ENCODE assay signal across 10 cellular contexts in genomic region chr2:216474925-216475670, GRCh38. TPM values are rescaled to one million over a fixed set of nuclear protein-coding genes. Genes with fewer than 3 reads are reported as not detected.
DNase-seq lines count a peak whose midpoint lies in the region; ATAC-seq and TF ChIP-seq lines count a peak whose summit lies in the region.
"Had no signal": no experiment of that assay in that cellular context is flagged by ENCODE, and none has a peak within 500 bp of the region (broad histone marks: within the 10 kb centered on the region; RNA-seq: fewer than 3 reads in every experiment).

No MANE protein-coding gene starts in this region.

- H3K27ac Mint-ChIP-seq in endothelial cell (ENCODE audit: unreplicated experiment) = peak overlapping the region; percentile 32

- no peak for TF ChIP-seq POLR2A in testis (IDR thresholded peaks at IDR 0.05)

- H3K9me3 Mint-ChIP-seq in endothelial cell (ENCODE audit: unreplicated experiment) = no peaks in the 10 kb centered on the region

- H3K9me3 ChIP-seq in Loucy (ENCODE audit: insufficient read depth, low read depth, low read length) = no peaks in the 10 kb centered on the region
- H3K9me3 ChIP-seq in testis = no peaks in the 10 kb centered on the region
- H3K9me3 ChIP-seq: stomach had no signal

- H3K9ac ChIP-seq in Loucy (ENCODE audit: low read depth, low read length, poor library complexity, severe bottlenecking) = peak overlapping the region; percentile 59

- H3K27me3 ChIP-seq in Loucy (ENCODE audit: insufficient read depth, low read length, poor library complexity, severe bottlenecking) (no peaks in the 10 kb centered on the region), testis (no peaks in the 10 kb centered on the region)
- H3K27me3 ChIP-seq: stomach had no signal

- peaks cover 2% of the 10 kb centered on the region for H3K27me3 Mint-ChIP-seq in endothelial cell (ENCODE audit: unreplicated experiment)

- H3K36me3 ChIP-seq in Loucy (ENCODE audit: insufficient read depth, low read length) (peaks cover 15% of the 10 kb centered on the region), testis (ENCODE audit: low read depth, missing control alignments) (no peaks in the 10 kb centered on the region)

- intact Hi-C loops in testis (cut with DNase I; ENCODE audit: low total_unique reads) = no loop called here

- peak overlapping the region; percentile 76 for H3K4me2 ChIP-seq in Loucy (ENCODE audit: low read depth, low read length, poor library complexity, severe bottlenecking)

- H2AFZ ChIP-seq in Loucy (ENCODE audit: low read length) = peak overlapping the region; percentile 22

- peaks cover 11% of the 10 kb centered on the region for H3K36me3 Mint-ChIP-seq in endothelial cell (ENCODE audit: low read depth, unreplicated experiment)

- ATAC-seq in GM18502 (IDR thresholded peaks at IDR 0.05; ENCODE audit: poor library complexity, unreplicated experiment) (peak; percentile 73), GM21619 (IDR thresholded peaks at IDR 0.05; ENCODE audit: unreplicated experiment) (peak; percentile 78), left lobe of liver (no peak)

- peaks cover 6% of the 10 kb centered on the region; the same call in 1 of the 2 replicates for H3K79me2 ChIP-seq in Loucy (ENCODE audit: insufficient read depth, low read length)

- no peak overlapping the region for H3K27ac ChIP-seq in testis
- H3K27ac ChIP-seq: stomach had no signal

- peak overlapping the region; percentile 60 for H3K4me3 ChIP-seq in Loucy (ENCODE audit: low read length, poor library complexity, severe bottlenecking)
- no peak overlapping the region for H3K4me3 ChIP-seq in testis
- H3K4me3 ChIP-seq: stomach had no signal

- WGBS in testis, 2 donors = 86 to 87% methylated on average over 12 of the region's 12 CpGs

- H3F3A ChIP-seq in Loucy (ENCODE audit: low read depth) = peaks cover 14% of the 10 kb centered on the region; the same call in 1 of the 2 replicates

- TF ChIP-seq CTCF in Loucy (conservative IDR thresholded peaks at IDR 0.05; ENCODE audit: low read length) = no peak
- TF ChIP-seq CTCF in endothelial cell (IDR thresholded peaks at IDR 0.05; ENCODE audit: unreplicated experiment) = no peak
- no peak for TF ChIP-seq CTCF in testis (IDR thresholded peaks at IDR 0.05)

- DNase-seq in endothelial cell (ENCODE audit: low spot score) (no peak), testis (no peak), dermis blood vessel endothelial cell (no peak), left lobe of liver (ENCODE audit: low spot score) (no peak), cortex of kidney (lab: John Stamatoyannopoulos, UW) (no peak)
- DNase-seq: NCI-H1105 treated with DMSO at 0.1 percent for 48 hours, stomach had no signal

- no peaks in the 10 kb centered on the region for H4K20me1 ChIP-seq in Loucy (ENCODE audit: insufficient read depth, low read length, poor library complexity, severe bottlenecking)

- peaks cover 27% of the 10 kb centered on the region for H3K4me1 Mint-ChIP-seq in endothelial cell (ENCODE audit: unreplicated experiment)

- peaks cover 62% of the 10 kb centered on the region for H3K4me1 ChIP-seq in Loucy (ENCODE audit: insufficient read depth, low read length, poor library complexity, severe bottlenecking)
- peaks cover 7% of the 10 kb centered on the region for H3K4me1 ChIP-seq in testis
- H3K4me1 ChIP-seq: stomach had no signal

- H3K9me2 ChIP-seq in Loucy (replicated peaks; ENCODE audit: low read depth, low read length) = no peaks in the 10 kb centered on the region

- no peak overlapping the region for H3K4me3 Mint-ChIP-seq in endothelial cell (ENCODE audit: unreplicated experiment)

RNA-seq across cellular contexts. Expression of gene RPL37A, which starts 23.5 kb away (rescaled TPM):
- total RNA-seq in endothelial cell (ENCODE audit: unreplicated experiment) (2,729 TPM), testis (1,000 to 10,000 TPM in 1 of 2 donors, 100 to 1,000 TPM in 1; 806 to 1,188 TPM), dermis blood vessel endothelial cell (1,015 and 1,508 TPM in 2 replicates), left lobe of liver (825 TPM)
- polyA plus RNA-seq in testis (ENCODE audit: insufficient read depth, low read depth, low replicate concordance) = 2,664 TPM
